Comparison of ENCODE assay signal across 1 cellular context in genomic region chr1:11857164-11857853, GRCh38.
A peak's percentile ranks its signal among the peaks of the same experiment; 100 is the strongest.
TF ChIP-seq lines count a peak whose summit lies in the region.

No MANE protein-coding gene starts in this region.

TF ChIP-seq in K562, 482 proteins besides CTCF, POLR2A, EP300 and RAD21:
- TF ChIP-seq NFE2L1 (tag; IDR thresholded peaks at IDR 0.05; ENCODE audit: borderline replicate concordance, low read depth) (no peak), SPI1 (IDR thresholded peaks at IDR 0.05; ENCODE audit: borderline replicate concordance, low read depth, low read length) (peak; percentile 63), CREB1 (IDR thresholded peaks at IDR 0.05) (no peak), CREB1 (CRISPR knock-in tag; IDR thresholded peaks at IDR 0.05) (no peak), GTF2A2 (tag; IDR thresholded peaks at IDR 0.05) (no peak), RBM25 (IDR thresholded peaks at IDR 0.05; ENCODE audit: low read depth, low read length, severe bottlenecking) (peak; percentile 47)
